ENCODE assay signal across 8 cellular contexts in the genomic region with DNA sequence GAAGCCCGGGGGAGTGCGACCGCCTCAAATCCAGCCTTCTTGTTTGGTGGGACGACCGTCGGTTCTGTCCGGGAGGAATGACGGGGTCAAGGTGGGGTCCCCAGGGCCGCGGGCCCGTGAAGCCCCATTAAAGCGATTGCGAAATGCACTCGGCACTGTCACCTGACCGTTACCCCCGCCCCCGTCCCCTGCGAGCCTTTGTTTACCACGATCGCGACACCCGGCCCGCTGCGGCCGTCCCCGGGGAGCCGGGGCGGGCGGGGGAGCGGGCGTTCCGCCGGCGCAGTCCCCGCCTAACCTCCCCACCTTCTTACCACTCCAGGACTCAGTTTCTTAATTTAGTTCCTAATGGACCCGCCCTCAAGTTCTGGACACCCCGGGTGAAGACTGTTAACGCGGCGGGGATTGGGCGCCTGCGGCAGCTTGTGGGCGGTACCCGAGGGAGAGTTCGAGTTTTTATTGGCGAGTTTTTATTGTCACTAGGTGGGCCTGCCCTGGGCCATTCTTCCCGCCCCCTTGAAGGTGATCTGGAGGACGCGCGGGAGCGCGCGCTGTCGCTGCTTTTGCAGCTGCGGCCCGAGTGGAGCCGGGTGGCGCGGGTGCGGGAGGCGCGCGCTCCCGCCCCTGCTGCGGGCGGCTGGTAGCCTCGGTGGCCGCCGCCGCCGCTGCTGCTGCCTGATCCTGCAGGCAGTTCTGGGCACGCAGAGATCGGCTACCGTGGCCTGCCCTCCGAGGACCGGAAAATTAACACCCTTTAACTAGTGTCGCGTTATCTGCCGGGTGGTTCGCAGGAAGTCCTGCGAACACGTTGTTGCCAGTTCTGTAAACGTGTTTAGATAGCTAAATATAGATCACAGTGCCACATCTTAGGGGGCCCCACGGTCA. TPM values are rescaled to one million over a fixed set of nuclear protein-coding genes. Genes with fewer than 3 reads are reported as not detected.
DNase-seq lines count a peak whose midpoint lies in the region; ATAC-seq and TF ChIP-seq lines count a peak whose summit lies in the region.

No MANE protein-coding gene starts in this region.

- H3K14ac ChIP-seq in trophoblast cell (ENCODE audit: low read length), result peak overlapping the region; percentile 83

- peaks cover 0 to 4% of the 10 kb centered on the region in 2 donors for H3K36me3 ChIP-seq in adrenal gland (replicated peaks in 1 of 2)
- peaks cover 0 to 10% (median 0%) of the 10 kb centered on the region in 9 donors for H3K36me3 ChIP-seq in heart left ventricle
- no peaks in the 10 kb centered on the region for H3K36me3 ChIP-seq in trophoblast cell (ENCODE audit: control insufficient read depth in 1 of 2, insufficient read depth in 2 of 2, low read length in 2 of 2)
- no peaks in the 10 kb centered on the region for H3K36me3 ChIP-seq in transverse colon

- TF ChIP-seq EP300 in transverse colon (IDR thresholded peaks at IDR 0.05; ENCODE audit: low read depth), result peak; percentile 9

- in situ Hi-C loops in GM13976 (cut with MboI; ENCODE audit: low sequenced_read_pairs, unreplicated experiment), result no loop called here
- in situ Hi-C loops in transverse colon (cut with MboI; ENCODE audit: low pct_ligation_motif_present in 1 of 4, low pct_unique_long_range_greater_than_20kb in 1 of 4, low sequenced_read_pairs in 3 of 4), result no loop called here

- no peak for TF ChIP-seq CTCF in GM13976 (IDR thresholded peaks at IDR 0.05; ENCODE audit: borderline replicate concordance, control extremely low read depth, extremely low read depth, insufficient read depth, missing control alignments)
- no peak for TF ChIP-seq CTCF in adrenal gland (IDR thresholded peaks at IDR 0.05)
- no peak for TF ChIP-seq CTCF in heart left ventricle (IDR thresholded peaks at IDR 0.05)
- TF ChIP-seq CTCF in transverse colon (IDR thresholded peaks at IDR 0.05), result no peak

- H2BK12ac ChIP-seq in trophoblast cell (ENCODE audit: low read length), result no peak overlapping the region

- peak overlapping the region; percentile 91 for H2BK5ac ChIP-seq in trophoblast cell (ENCODE audit: low read depth, low read length, poor library complexity)

- H3K4me2 ChIP-seq in trophoblast cell (ENCODE audit: low read length), result peak overlapping the region; percentile 74

- DNase-seq in GM13976 (ENCODE audit: low spot score) (peak; percentile 90), NCI-H1436 treated with DMSO at 0.1 percent for 48 hours (lab: John Stamatoyannopoulos, UW) (peak; percentile 98), T follicular helper cell (ENCODE audit: low read depth) (peak; percentile 89), adrenal gland (peak; percentile 95 to 98 (median 96)), heart left ventricle (peak; percentile 95 to 97 (median 96)), trophoblast cell (peak; percentile 91 to 95), transverse colon (peak; percentile 96)

- peak overlapping the region; percentile 96 to 100 (median 98) for H3K27ac ChIP-seq in adrenal gland
- H3K27ac ChIP-seq in heart left ventricle, result peak overlapping the region; percentile 91 to 100 (median 99)
- peak overlapping the region; percentile 60 for H3K27ac ChIP-seq in trophoblast cell (ENCODE audit: low read depth, low read length)
- H3K27ac ChIP-seq in transverse colon, result peak overlapping the region; percentile 96 to 100 (median 99)

- H3K23ac ChIP-seq in trophoblast cell (ENCODE audit: low read length), result no peak overlapping the region

- peaks cover 11% of the 10 kb centered on the region for H3K79me1 ChIP-seq in trophoblast cell (ENCODE audit: low read length)

- peak; percentile 83 for ATAC-seq in HG02852 (IDR thresholded peaks at IDR 0.05; ENCODE audit: unreplicated experiment)
- peak; percentile 87 to 94 (median 90) for ATAC-seq in heart left ventricle

- H3K4me1 ChIP-seq in adrenal gland (replicated peaks in 1 of 2), result peaks cover 17 to 29% of the 10 kb centered on the region in 2 donors
- H3K4me1 ChIP-seq in heart left ventricle, result peaks cover 0 to 45% (median 31%) of the 10 kb centered on the region in 12 donors
- no peaks in the 10 kb centered on the region for H3K4me1 ChIP-seq in trophoblast cell (ENCODE audit: control insufficient read depth in 1 of 2, insufficient read depth in 2 of 2, low read length in 2 of 2)
- H3K4me1 ChIP-seq in transverse colon, result peaks cover 16 to 33% (median 24%) of the 10 kb centered on the region in 4 donors

- intact Hi-C loops in adrenal gland (cut with DNase I) (no loop called here), heart left ventricle (cut with DNase I) (loop anchor here in 6 of 10 donors (2.0 to 10.0 kb wide), 7 partner anchors 54 to 542 kb away; a partner anchor contains a TSS), transverse colon (cut with DNase I; ENCODE audit: low total_unique reads) (no loop called here)

- H2BK120ac ChIP-seq in trophoblast cell (ENCODE audit: insufficient read depth, low read length, poor library complexity), result peak overlapping the region; percentile 68

- H3K18ac ChIP-seq in trophoblast cell (ENCODE audit: low read length), result peak overlapping the region; percentile 72

- peak overlapping the region; percentile 67 for H3K9ac ChIP-seq in trophoblast cell (ENCODE audit: low read length)

- peak overlapping the region; percentile 9 for H4K12ac ChIP-seq in trophoblast cell (ENCODE audit: low read depth, low read length)

- H2AK5ac ChIP-seq in trophoblast cell (ENCODE audit: low read length), result no peak overlapping the region

- peak overlapping the region; percentile 46 for H4K8ac ChIP-seq in trophoblast cell (ENCODE audit: low read depth, low read length)

- 0% methylated on average over 36 to 84 of the region's 84 CpGs for WGBS in adrenal gland, 4 donors
- WGBS in heart left ventricle, 4 donors, result 0% methylated on average over 43 to 84 of the region's 84 CpGs
- WGBS in trophoblast cell (ENCODE audit: extremely low coverage, insufficient coverage, insufficient read length), result no CpG with 5 or more reads among the region's 84 CpGs
- WGBS in transverse colon (ENCODE audit: low coverage in 1 of 2), 2 donors, result 0 to 1% methylated on average over 1 to 80 of the region's 84 CpGs

- peak overlapping the region; percentile 69 for H4K91ac ChIP-seq in trophoblast cell (ENCODE audit: low read depth, low read length)

- H3K9me3 ChIP-seq in adrenal gland (replicated peaks in 1 of 3) (no peaks in the 10 kb centered on the region), heart left ventricle (no peaks in the 10 kb centered on the region), trophoblast cell (ENCODE audit: insufficient read depth, low read depth, low read length) (no peaks in the 10 kb centered on the region), transverse colon (no peaks in the 10 kb centered on the region)

- peak overlapping the region; percentile 75 to 100 (median 92) for H3K4me3 ChIP-seq in adrenal gland
- peak overlapping the region; percentile 59 to 100 (median 96) for H3K4me3 ChIP-seq in heart left ventricle
- H3K4me3 ChIP-seq in trophoblast cell (ENCODE audit: low read depth, low read length), result peak overlapping the region; percentile 95
- H3K4me3 ChIP-seq in transverse colon, result peak overlapping the region; percentile 59 to 98 (median 74)

- TF ChIP-seq POLR2A in adrenal gland (IDR thresholded peaks at IDR 0.05), result peak; percentile 20 to 83
- peak; percentile 68 to 85 for TF ChIP-seq POLR2A in heart left ventricle (IDR thresholded peaks at IDR 0.05)
- peak; percentile 74 for TF ChIP-seq POLR2A in transverse colon (IDR thresholded peaks at IDR 0.05)

- no peaks in the 10 kb centered on the region for H3K27me3 ChIP-seq in adrenal gland
- H3K27me3 ChIP-seq in heart left ventricle, result no peaks in the 10 kb centered on the region
- H3K27me3 ChIP-seq in trophoblast cell (ENCODE audit: insufficient read depth, low read length), result no peaks in the 10 kb centered on the region
- H3K27me3 ChIP-seq in transverse colon, result no peaks in the 10 kb centered on the region

- H3K4ac ChIP-seq in trophoblast cell (ENCODE audit: low read depth, low read length), result peak overlapping the region; percentile 70

- H3K79me2 ChIP-seq in trophoblast cell (ENCODE audit: control insufficient read depth, insufficient read depth, low read length, poor library complexity), result peaks cover 8% of the 10 kb centered on the region

- peak overlapping the region; percentile 85 for H2AFZ ChIP-seq in trophoblast cell (ENCODE audit: insufficient read depth, low read length, poor library complexity)

RNA-seq across cellular contexts. Expression of a gene that starts 1.0 kb away (rescaled TPM):
- total RNA-seq in adrenal gland (100 to 1,000 TPM in 1 of 8 donors, 10 to 100 TPM in 7; 27.5 to 150 (median 60.6) TPM), heart left ventricle (100 to 1,000 TPM; 118 to 275 (median 200) TPM), transverse colon (100 to 1,000 TPM in 1 of 4 donors, 10 to 100 TPM in 3; 28.4 to 108 (median 65.4) TPM)
- polyA plus RNA-seq in adrenal gland (10 to 100 TPM in 2 of 3 donors, 1 to 10 TPM in 1; 4.9 to 13.6 (median 12.9) TPM), heart left ventricle (10 to 100 TPM; 16.5 to 35.8 TPM)
- polyA plus RNA-seq in trophoblast cell (2013), result 16.1 and 16.2 TPM in 2 replicates

Comparison
In these comparisons a context has a peak if more than half of its experiments do, and no peak if none do; other contexts are left out.
1. Peak in every context shown above with its lines: DNase-seq, ATAC-seq, H3K4me3 ChIP-seq and H3K27ac ChIP-seq.
2. intact Hi-C loops: an anchor here in heart left ventricle (2.0 to 10.0 kb wide); none called in adrenal gland and transverse colon.